In the genomic region with DNA sequence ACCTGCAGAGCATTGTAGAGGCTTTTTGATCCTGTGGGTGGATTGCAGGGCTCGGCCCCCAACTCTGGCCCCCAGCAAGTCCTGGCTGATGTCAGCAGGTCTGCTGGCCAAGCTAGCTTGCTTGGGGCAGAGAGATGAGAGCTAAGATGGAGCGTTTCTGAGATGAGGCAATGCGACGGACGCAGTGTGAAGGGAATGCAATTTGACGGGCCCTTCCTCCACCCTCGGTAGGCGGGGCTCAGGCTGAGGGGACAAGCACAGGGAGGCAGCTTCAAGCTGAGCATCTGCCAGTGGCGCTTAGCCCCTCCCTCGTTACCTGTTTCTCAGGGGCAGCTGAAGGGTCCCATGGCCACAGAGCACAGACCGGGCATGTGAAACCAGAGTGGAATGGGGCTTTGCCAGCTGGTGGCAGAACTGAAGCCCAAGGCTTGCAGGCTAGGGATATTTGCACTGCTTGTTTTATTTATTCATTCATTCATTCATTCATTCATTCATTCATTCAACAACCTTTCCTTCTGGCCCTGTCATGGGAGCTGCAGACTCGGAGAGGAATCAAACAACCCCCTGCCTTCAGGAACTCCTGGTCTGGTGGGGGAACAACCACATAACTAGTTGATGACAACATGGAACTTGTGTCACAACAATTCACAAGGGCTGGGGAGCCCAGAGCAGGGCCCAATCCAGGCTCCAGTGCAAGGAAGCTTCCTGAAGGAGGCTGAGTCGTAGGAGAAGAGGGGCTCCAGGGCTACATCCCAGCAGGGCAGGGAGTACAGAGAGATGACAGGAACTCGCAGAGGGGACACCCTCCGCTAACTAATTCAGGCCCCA, we compare ENCODE assay signal across 20 cellular contexts.
A peak's percentile ranks its signal among the peaks of the same experiment; 100 is the strongest.
DNase-seq lines count a peak whose midpoint lies in the region; FAIRE-seq and TF ChIP-seq lines count a peak whose summit lies in the region.
"Had no signal": no experiment of that assay in that cellular context is flagged by ENCODE, and none has a peak within 500 bp of the region (broad histone marks: within the 10 kb centered on the region; RNA-seq: fewer than 3 reads in every experiment).

No MANE protein-coding gene starts in this region.

- H4K5ac ChIP-seq in H1 (ENCODE audit: insufficient read length, low read depth, low read length): no peak overlapping the region

- no peak for FAIRE-seq in H1 (lab: Jason Lieb, UNC)

- no peak overlapping the region for H2AK5ac ChIP-seq in H1 (ENCODE audit: low read depth, low read length)

- TF ChIP-seq CTCF in HEK293 (tag by site-specific recombination; IDR thresholded peaks at IDR 0.05) (no peak), H1 (IDR thresholded peaks at IDR 0.05; ENCODE audit: control extremely low read depth in 1 of 3, insufficient read depth in 1 of 3, low read depth in 1 of 3, low read length in 3 of 3) (no peak), nephron progenitor cell (IDR thresholded peaks at IDR 0.05) (no peak), WERI-Rb-1 (IDR thresholded peaks at IDR 0.05; ENCODE audit: low read depth, low read length) (no peak)

- H3K4ac ChIP-seq in H1 (replicated peaks; ENCODE audit: insufficient read length, low read depth, low read length): no peak overlapping the region

- H2BK5ac ChIP-seq in H1 (ENCODE audit: low read depth, low read length): no peak overlapping the region

- H4K91ac ChIP-seq in H1 (replicated peaks; ENCODE audit: insufficient read length, low read length): no peak overlapping the region

- WGBS in H1 (ENCODE audit: extremely low coverage in 1 of 2, insufficient coverage in 1 of 2, insufficient read length in 1 of 2, insufficient replicate concordance in 2 of 2, low coverage in 1 of 2, low lambda C conversion rate in 2 of 2, missing lambda C conversion rate in 1 of 2), 2 experiments: 52% methylated on average over 15 of the region's 15 CpGs; no CpG with 5 or more reads in 1 of the 2 experiments

- H2BK120ac ChIP-seq in H1 (replicated peaks; ENCODE audit: low read depth, low read length): no peak overlapping the region

- H4K8ac ChIP-seq in H1 (ENCODE audit: extremely low read depth, insufficient read depth, low read length): peak overlapping the region; percentile 48; the same call in 1 of the 2 replicates

- H3K27ac ChIP-seq in HEK293 (ENCODE audit: extremely low read depth, low read depth, low read length) (no peak overlapping the region), H1 (ENCODE audit: low read depth, low read length) (no peak overlapping the region), WERI-Rb-1 (no peak overlapping the region)
- H3K27ac ChIP-seq: brain microvascular endothelial cell, coronary artery, SK-N-MC had no signal

- no peaks in the 10 kb centered on the region for H3K23me2 ChIP-seq in H1 (ENCODE audit: low read depth, low read length)

- H3K27me3 ChIP-seq in H1 (replicated peaks in 1 of 4; ENCODE audit: control insufficient read depth in 3 of 4, extremely low read depth in 1 of 4, insufficient read depth in 3 of 4, low read length in 3 of 4): no peaks in the 10 kb centered on the region; a peak in 2 of 7 replicates
- no peaks in the 10 kb centered on the region for H3K27me3 ChIP-seq in WERI-Rb-1 (ENCODE audit: insufficient read depth, low read depth, severe bottlenecking)

- no peak for TF ChIP-seq RAD21 in H1 (IDR thresholded peaks at IDR 0.05 in 1 of 2, conservative IDR thresholded peaks at IDR 0.05 in 1 of 2; ENCODE audit: low read depth in 2 of 2, low read length in 2 of 2)

- H4K20me1 ChIP-seq in H1 (replicated peaks in 1 of 2; ENCODE audit: control insufficient read depth in 1 of 2, insufficient read depth in 2 of 2, low read length in 2 of 2): peaks cover 0 to 2% of the 10 kb centered on the region in 2 experiments

- no peaks in the 10 kb centered on the region for H3K9me3 Mint-ChIP-seq in nephron progenitor cell
- H3K9me3 Mint-ChIP-seq: CD4-positive, CD25-positive, alpha-beta regulatory T cell; mesothelial cell of epicardium; nephron; T-helper 2 cell treated with Interferon-gamma antibody and Interleukin-4, amounts not matched to agents 5 μg/mL and 100 μg/mL, for 36 hours had no signal

- TF ChIP-seq EP300 in H1 (IDR thresholded peaks at IDR 0.05; ENCODE audit: borderline replicate concordance in 1 of 2, low read depth in 2 of 2, low read length in 2 of 2): no peak

- peaks cover 90% of the 10 kb centered on the region for H3K27me3 Mint-ChIP-seq in nephron progenitor cell (ENCODE audit: low read depth, poor library complexity)

- no peak overlapping the region for H3K4me3 Mint-ChIP-seq in nephron progenitor cell
- H3K4me3 Mint-ChIP-seq: activated naive CD8-positive, alpha-beta T cell; CD4-positive, CD25-positive, alpha-beta regulatory T cell; mesothelial cell of epicardium; nephron; T-helper 2 cell treated with Interferon-gamma antibody and Interleukin-4, amounts not matched to agents 5 μg/mL and 100 μg/mL, for 36 hours had no signal

- no peaks in the 10 kb centered on the region for H3K36me3 Mint-ChIP-seq in nephron progenitor cell (ENCODE audit: low read depth)
- H3K36me3 Mint-ChIP-seq: activated naive CD8-positive, alpha-beta T cell; mesothelial cell of epicardium had no signal

- no peak overlapping the region for H3K9ac ChIP-seq in H1 (replicated peaks in 1 of 4; ENCODE audit: extremely low read depth in 1 of 4, low read depth in 3 of 4, low read length in 3 of 4)

- H3K4me1 Mint-ChIP-seq in nephron progenitor cell: peaks cover 13% of the 10 kb centered on the region
- H3K4me1 Mint-ChIP-seq: CD4-positive, CD25-positive, alpha-beta regulatory T cell had no signal

- H3K23ac ChIP-seq in H1 (ENCODE audit: insufficient read length): no peak overlapping the region

- H3K4me2 ChIP-seq in H1 (ENCODE audit: insufficient read depth in 1 of 2, low read depth in 2 of 2, low read length in 2 of 2): no peak overlapping the region

- H3K4me1 ChIP-seq in HEK293 (ENCODE audit: control insufficient read depth, insufficient read depth, low read length): no peaks in the 10 kb centered on the region
- H3K4me1 ChIP-seq in H1 (replicated peaks in 1 of 4; ENCODE audit: control insufficient read depth in 3 of 4, insufficient read depth in 4 of 4, low read length in 3 of 4): peaks cover 0 to 7% (median 5%) of the 10 kb centered on the region in 4 experiments; a peak in 4 of 7 replicates

- H3K36me3 ChIP-seq in HEK293 (ENCODE audit: control insufficient read depth in 2 of 2, insufficient read depth in 1 of 2, low read length in 2 of 2) (no peaks in the 10 kb centered on the region), H1 (ENCODE audit: control insufficient read depth in 2 of 4, insufficient read depth in 4 of 4, low read length in 3 of 4) (no peaks in the 10 kb centered on the region), WERI-Rb-1 (no peaks in the 10 kb centered on the region)
- H3K36me3 ChIP-seq: brain microvascular endothelial cell had no signal

- no peak overlapping the region for H2BK15ac ChIP-seq in H1 (ENCODE audit: low read length)

- CTCF ChIA-PET in HEK293 (lab: Yijun Ruan, JAX): interaction anchor here (0.6 to 3.3 kb wide), 6 partner anchors 10 to 717 kb away, joined by 4 to 25 read pairs (median 4); no protein-coding TSS in a partner anchor
- CTCF ChIA-PET in H1 (lab: Charles Lee; ENCODE audit: partially characterized antibody): interaction anchor here (0.6 to 18.7 kb wide), 15 partner anchors 9 to 739 kb away, joined by 3 to 252 read pairs (median 3); a partner anchor contains a TSS

- H3K79me1 ChIP-seq in H1 (ENCODE audit: low read depth, low read length): no peaks in the 10 kb centered on the region

- no peak overlapping the region for H3K27ac Mint-ChIP-seq in nephron progenitor cell
- H3K27ac Mint-ChIP-seq: activated naive CD8-positive, alpha-beta T cell; mesothelial cell of epicardium; nephron; T-helper 2 cell treated with Interferon-gamma antibody and Interleukin-4, amounts not matched to agents 5 μg/mL and 100 μg/mL, for 36 hours had no signal

- H3K9me3 ChIP-seq in HEK293 (ENCODE audit: control insufficient read depth, insufficient read depth, low read depth, low read length) (no peaks in the 10 kb centered on the region), H1 (ENCODE audit: insufficient read depth in 2 of 2, low read depth in 1 of 2, low read length in 1 of 2) (no peaks in the 10 kb centered on the region), WERI-Rb-1 (ENCODE audit: severe bottlenecking) (no peaks in the 10 kb centered on the region)

- TF ChIP-seq POLR2A in H1 (IDR thresholded peaks at IDR 0.05; ENCODE audit: control extremely low read depth in 1 of 2, low read depth in 2 of 2, low read length in 2 of 2): no peak

- H2AFZ ChIP-seq in H1 (ENCODE audit: low read length): no peak overlapping the region

- no peak overlapping the region for H3K4me3 ChIP-seq in HEK293 (ENCODE audit: low read depth, low read length)
- no peak overlapping the region for H3K4me3 ChIP-seq in H1 (ENCODE audit: extremely low read depth in 1 of 4, insufficient read depth in 2 of 4, low read depth in 3 of 4, low read length in 4 of 4)
- H3K4me3 ChIP-seq in WERI-Rb-1 (ENCODE audit: low read depth, low read length): no peak overlapping the region
- H3K4me3 ChIP-seq: coronary artery, SK-N-MC had no signal

- no peaks in the 10 kb centered on the region for H3K79me2 ChIP-seq in H1 (ENCODE audit: control insufficient read depth in 1 of 2, insufficient read depth in 2 of 2, low read length in 2 of 2)

- peak overlapping the region; percentile 60 for H3K18ac ChIP-seq in H1 (ENCODE audit: extremely low read depth, low read length)

- POLR2A ChIA-PET in HEK293 (lab: Yijun Ruan, JAX): interaction anchor here (1.1 to 1.3 kb wide), 2 partner anchors 105 to 107 kb away, joined by 3 read pairs; no protein-coding TSS in a partner anchor
- POLR2A ChIA-PET in H1 (lab: Charles Lee; ENCODE audit: partially characterized antibody): interaction anchor here (0.7 to 1.3 kb wide), 2 partner anchors 77 to 135 kb away, joined by 3 to 6 read pairs; no protein-coding TSS in a partner anchor

- no peak overlapping the region for H3K56ac ChIP-seq in H1 (replicated peaks; ENCODE audit: insufficient read length, low read depth, low read length)

- H2BK12ac ChIP-seq in H1 (ENCODE audit: low read depth, low read length): 0 out of 2 replicates have a peak overlapping the region, but pooled peaks have one; percentile 23

- DNase-seq in AG20443 (ENCODE audit: low spot score): peak; percentile 56
- peak in 1 of 2 experiments; percentile 25 for DNase-seq in H1 (ENCODE audit: low read depth in 1 of 2, low spot score in 2 of 2)
- peak; percentile 33 for DNase-seq in nephron progenitor cell
- no peak for DNase-seq in NCI-H1105 (lab: John Stamatoyannopoulos, UW)
- DNase-seq in epidermal melanocyte (ENCODE audit: insufficient read length, low spot score): no peak
- no peak for DNase-seq in WERI-Rb-1
- DNase-seq in NCI-H2107 (lab: John Stamatoyannopoulos, UW): no peak
- DNase-seq: activated CD4-positive, CD25-positive, alpha-beta regulatory T cell; CD4-positive, CD25-positive, alpha-beta regulatory T cell; hippocampal formation; NCI-H1092 treated with DMSO at 0.1 percent for 48 hours; substantia nigra had no signal

- H2BK20ac ChIP-seq in H1 (ENCODE audit: low read length): no peak overlapping the region

- no peak overlapping the region for H3K14ac ChIP-seq in H1 (ENCODE audit: insufficient read length)

TF ChIP-seq in HEK293, 187 proteins besides CTCF, POLR2A, EP300 and RAD21 (continues in another document):
- TF ChIP-seq ZNF341 (tag by site-specific recombination; IDR thresholded peaks at IDR 0.05; ENCODE audit: low read depth): peak; percentile 7; the same call in 1 of the 2 replicates

TF ChIP-seq in H1, 55 proteins besides CTCF, POLR2A, EP300 and RAD21 (continues in another document):
- no peak for TF ChIP-seq TBP (IDR thresholded peaks at IDR 0.05; ENCODE audit: low read depth, low read length)

Comparison
In these comparisons a context has a peak if more than half of its experiments do, and no peak if none do; other contexts are left out.
1. DNase-seq: peak in AG20443 (single experiment) and nephron progenitor cell (single experiment); none in NCI-H1105 (single experiment), epidermal melanocyte (single experiment), WERI-Rb-1 (single experiment) and NCI-H2107 (single experiment).